14 cellular contexts compared by ENCODE assay signal in genomic region chr10:101002456-101002855, GRCh38. TPM values are rescaled to one million over a fixed set of nuclear protein-coding genes. Genes with fewer than 3 reads are reported as not detected.
DNase-seq lines count a peak whose midpoint lies in the region; ATAC-seq, FAIRE-seq and TF ChIP-seq lines count a peak whose summit lies in the region.
"Had no signal": no experiment of that assay in that cellular context is flagged by ENCODE, and none has a peak within 500 bp of the region (broad histone marks: within the 10 kb centered on the region; RNA-seq: fewer than 3 reads in every experiment).

No MANE protein-coding gene starts in this region.

- no peaks in the 10 kb centered on the region for H3K27me3 Mint-ChIP-seq in astrocyte (ENCODE audit: low read depth, unreplicated experiment)
- H3K27me3 Mint-ChIP-seq: activated CD8-positive, alpha-beta T cell treated with anti-CD3 and anti-CD28 coated beads for 36 hours had no signal

- H3K36me3 Mint-ChIP-seq in astrocyte (ENCODE audit: low read depth, unreplicated experiment) = peaks cover 3% of the 10 kb centered on the region

- H3K4me2 ChIP-seq in HCT116 (ENCODE audit: low read length) (no peak overlapping the region), astrocyte (ENCODE audit: low read length) (peak overlapping the region; percentile 93)

- POLR2A ChIA-PET in HCT116 (lab: Charles Lee) = no interaction called here

- TF ChIP-seq CTCF in HCT116 (IDR thresholded peaks at IDR 0.05 in 2 of 3, conservative IDR thresholded peaks at IDR 0.05 in 1 of 3; ENCODE audit: borderline replicate concordance in 1 of 3, insufficient read depth in 1 of 3, low read depth in 2 of 3, low read length in 2 of 3) (no peak), astrocyte (IDR thresholded peaks at IDR 0.05; ENCODE audit: insufficient read depth, low read depth, low read length) (no peak), lower lobe of right lung (IDR thresholded peaks at IDR 0.05) (no peak), stomach (IDR thresholded peaks at IDR 0.05) (no peak)

- H3K4me3 Mint-ChIP-seq in astrocyte (ENCODE audit: unreplicated experiment) = no peak overlapping the region
- H3K4me3 Mint-ChIP-seq: activated CD8-positive, alpha-beta T cell treated with anti-CD3 and anti-CD28 coated beads for 36 hours had no signal

- H3K9me2 ChIP-seq in HCT116 (ENCODE audit: insufficient read depth) = no peaks in the 10 kb centered on the region

- WGBS in stomach, 5 donors = 80 to 92% (median 82%) methylated on average over 5 to 11 of the region's 11 CpGs

- no peak for FAIRE-seq in astrocyte (lab: Jason Lieb, UNC)
- FAIRE-seq: GM19239, pancreas had no signal

- H3K4me1 Mint-ChIP-seq in astrocyte (ENCODE audit: low read depth, unreplicated experiment) = peaks cover 9% of the 10 kb centered on the region

- DNase-seq in HCT116 (ENCODE audit: low read depth, low spot score) (no peak), astrocyte (ENCODE audit: low read depth) (no peak), lower lobe of right lung (no peak), stomach (no peak), HUDEP-2 (lab: John Stamatoyannopoulos, UW; ENCODE audit: unreplicated experiment in 76 of 76) (no peak), germinal center (ENCODE audit: low spot score) (no peak)
- DNase-seq in NK-92 treated with Interleukin-12 subunit alpha and Interleukin-12 subunit beta, amount 100 ng/mL, for 24 hours (lab: John Stamatoyannopoulos, UW) = no peak
- DNase-seq: activated CD8-positive, alpha-beta T cell treated with anti-CD3 and anti-CD28 coated beads for 36 hours; NCI-H146; NCI-H226; trophoblast cell had no signal

- no TSS peak for BruUV-seq in HCT116 (replicated peaks; lab: Mats Ljungman, UMichigan)

- H3K79me2 ChIP-seq in HCT116 (ENCODE audit: insufficient read depth, low read length) (peaks cover 48% of the 10 kb centered on the region), astrocyte (ENCODE audit: insufficient read depth, low read length) (peaks cover 54% of the 10 kb centered on the region)

- H3K9ac ChIP-seq in HCT116 (ENCODE audit: low read length) (0 out of 2 replicates have a peak overlapping the region, but pooled peaks have one; percentile 13), astrocyte (ENCODE audit: low read length) (peak overlapping the region; percentile 94)

- ATAC-seq in HCT116 (no peak), lower lobe of right lung (no peak), HG03520 (IDR thresholded peaks at IDR 0.05; ENCODE audit: unreplicated experiment) (no peak)
- ATAC-seq: activated CD8-positive, alpha-beta T cell treated with anti-CD3 and anti-CD28 coated beads for 36 hours; pancreas had no signal

- H3K9me3 ChIP-seq in HCT116 (ENCODE audit: control insufficient read depth in 1 of 2, insufficient read depth in 1 of 2, low read depth in 1 of 2, low read length in 2 of 2) = no peaks in the 10 kb centered on the region
- H3K9me3 ChIP-seq in astrocyte (ENCODE audit: insufficient read depth, low read depth, low read length) = no peaks in the 10 kb centered on the region
- no peaks in the 10 kb centered on the region for H3K9me3 ChIP-seq in lower lobe of right lung
- H3K9me3 ChIP-seq in stomach = no peaks in the 10 kb centered on the region
- H3K9me3 ChIP-seq: pancreas had no signal

- H3K36me3 ChIP-seq in HCT116 (ENCODE audit: control insufficient read depth in 1 of 2, insufficient read depth in 2 of 2, low read length in 2 of 2) (peaks cover 12 to 15% of the 10 kb centered on the region in 2 experiments; a peak in 3 of 4 replicates), astrocyte (ENCODE audit: insufficient read depth, low read length) (peaks cover 10% of the 10 kb centered on the region), lower lobe of right lung (peaks cover 50% of the 10 kb centered on the region), stomach (peaks cover 35 to 52% (median 51%) of the 10 kb centered on the region in 4 donors)

- CTCF ChIA-PET in HCT116 (lab: Charles Lee) = interaction anchor here (1.3 to 8.3 kb wide), 3 partner anchors 7 to 28 kb away, joined by 3 to 118 read pairs (median 3); partner anchors contain the start of genes PDZD7 and SFXN3

- TF ChIP-seq RAD21 in HCT116 (IDR thresholded peaks at IDR 0.05; ENCODE audit: low read depth) = no peak

- intact Hi-C loops in HCT116 (cut with micrococcal nuclease) (no loop called here), lower lobe of right lung (cut with DNase I) (no loop called here), stomach (cut with DNase I; ENCODE audit: low total_unique reads) (no loop called here)

- H4K20me1 ChIP-seq in HCT116 (ENCODE audit: insufficient read depth) = no peaks in the 10 kb centered on the region
- H4K20me1 ChIP-seq in astrocyte (ENCODE audit: insufficient read depth, low read length) = peaks cover 62% of the 10 kb centered on the region

- H3K27ac Mint-ChIP-seq in astrocyte (ENCODE audit: unreplicated experiment) = no peak overlapping the region
- H3K27ac Mint-ChIP-seq: activated CD8-positive, alpha-beta T cell treated with anti-CD3 and anti-CD28 coated beads for 36 hours had no signal

- H3K4me1 ChIP-seq in HCT116 (ENCODE audit: control insufficient read depth in 1 of 2, insufficient read depth in 2 of 2, low read length in 2 of 2) (peaks cover 14 to 30% of the 10 kb centered on the region in 2 experiments; a peak in 3 of 4 replicates), astrocyte (ENCODE audit: insufficient read depth, low read length) (peaks cover 35% of the 10 kb centered on the region), lower lobe of right lung (peaks cover 61% of the 10 kb centered on the region), stomach (peaks cover 41 to 74% (median 60%) of the 10 kb centered on the region in 4 donors)

- H3K27ac ChIP-seq in HCT116 (ENCODE audit: low read depth, low read length) (peak overlapping the region; percentile 14; the same call in 1 of the 2 replicates), astrocyte (ENCODE audit: low read depth, low read length) (peak overlapping the region; percentile 92), lower lobe of right lung (peak overlapping the region; percentile 98), stomach (peak overlapping the region in 4 of 5 donors; percentile 97 to 100 (median 100))

- TF ChIP-seq EP300 in stomach (IDR thresholded peaks at IDR 0.05) = no peak

- no peaks in the 10 kb centered on the region for H3K27me3 ChIP-seq in HCT116 (ENCODE audit: insufficient read depth, low read length)
- H3K27me3 ChIP-seq in astrocyte (ENCODE audit: insufficient read depth, low read length) = no peaks in the 10 kb centered on the region
- no peaks in the 10 kb centered on the region for H3K27me3 ChIP-seq in lower lobe of right lung (ENCODE audit: low read depth)
- H3K27me3 ChIP-seq in stomach = no peaks in the 10 kb centered on the region
- H3K27me3 ChIP-seq: pancreas had no signal

- H2AFZ ChIP-seq in HCT116 (ENCODE audit: low read depth, low read length, poor library complexity, severe bottlenecking) = no peak overlapping the region
- no peak overlapping the region for H2AFZ ChIP-seq in astrocyte (ENCODE audit: low read depth, low read length)

- TF ChIP-seq POLR2A in HCT116 (IDR thresholded peaks at IDR 0.05; ENCODE audit: borderline replicate concordance, extremely low read depth, insufficient read depth, insufficient read length) (no peak), stomach (IDR thresholded peaks at IDR 0.05) (no peak)

- RAD21 ChIA-PET in HCT116 (lab: Charles Lee; ENCODE audit: low non-redundant PET in 1 of 2, low total read pairs in 2 of 2, uncharacterized antibody in 2 of 2, unreplicated experiment in 2 of 2) = no interaction called here

- peaks cover 4% of the 10 kb centered on the region for H3K9me3 Mint-ChIP-seq in astrocyte (ENCODE audit: unreplicated experiment)
- H3K9me3 Mint-ChIP-seq: activated CD8-positive, alpha-beta T cell treated with anti-CD3 and anti-CD28 coated beads for 36 hours had no signal

- no peak overlapping the region for H3K4me3 ChIP-seq in HCT116 (replicated peaks in 1 of 2; ENCODE audit: low read depth in 1 of 2, low read length in 2 of 2)
- H3K4me3 ChIP-seq in astrocyte (ENCODE audit: insufficient read depth, low read depth, low read length) = no peak overlapping the region
- no peak overlapping the region for H3K4me3 ChIP-seq in lower lobe of right lung
- no peak overlapping the region for H3K4me3 ChIP-seq in stomach

TF ChIP-seq in HCT116, 20 proteins besides CTCF, POLR2A, EP300 and RAD21:
- no peak for TF ChIP-seq ZFX (IDR thresholded peaks at IDR 0.05)
- TF ChIP-seq SIN3A (IDR thresholded peaks at IDR 0.05; ENCODE audit: low read depth) = no peak
- TF ChIP-seq ELF1 (IDR thresholded peaks at IDR 0.05; ENCODE audit: borderline replicate concordance, low read depth) = no peak

RNA-seq across cellular contexts. Expression of gene LZTS2, which starts 2.8 kb away (rescaled TPM):
- total RNA-seq in HCT116 (2021; ENCODE audit: unreplicated experiment) (93.0 TPM), astrocyte (69.9 and 73.9 TPM in 2 replicates), lower lobe of right lung (52.6 TPM), stomach (10 to 100 TPM; 41.2 to 70.7 (median 52.5) TPM)
- 75.6 and 78.8 TPM in 2 replicates for polyA plus RNA-seq in HCT116 (2012)
- polyA plus RNA-seq in stomach = 10 to 100 TPM; 34.7 to 58.2 (median 39.1) TPM

RNA-seq across cellular contexts. Expression of gene TWNK, which starts 15.1 kb away (rescaled TPM):
- total RNA-seq in HCT116 (2021; ENCODE audit: unreplicated experiment) (42.1 TPM), astrocyte (12.9 TPM in 2 replicates), lower lobe of right lung (5.8 TPM), stomach (10 to 100 TPM in 2 of 5 donors, 1 to 10 TPM in 2, not detected in 1; 4.2 to 30.8 (median 18.0) TPM)
- polyA plus RNA-seq in HCT116 (2012) = 39.7 and 42.4 TPM in 2 replicates
- polyA plus RNA-seq in stomach = 1 to 10 TPM; 2.3 to 4.8 (median 4.7) TPM

RNA-seq across cellular contexts. Expression of gene MRPL43, which starts 15.2 kb away (rescaled TPM):
- total RNA-seq in HCT116 (2021; ENCODE audit: unreplicated experiment) = 136 TPM
- polyA plus RNA-seq in HCT116 (2012) = 153 and 159 TPM in 2 replicates
- total RNA-seq in astrocyte = 61.3 and 75.1 TPM in 2 replicates
- 59.7 TPM for total RNA-seq in lower lobe of right lung
- total RNA-seq in stomach = 100 to 1,000 TPM in 1 of 5 donors, 10 to 100 TPM in 4; 29.9 to 243 (median 93.3) TPM
- 100 to 1,000 TPM in 1 of 3 donors, 10 to 100 TPM in 2; 91.2 to 131 (median 98.6) TPM for polyA plus RNA-seq in stomach

RNA-seq across cellular contexts. Expression of gene PDZD7, which starts 28.5 kb away (rescaled TPM):
- total RNA-seq in HCT116 (2021; ENCODE audit: unreplicated experiment) (6.1 TPM), astrocyte (2.2 and 4.5 TPM in 2 replicates), lower lobe of right lung (1.6 TPM), stomach (1 to 10 TPM in 1 of 5 donors, not detected in 4; 2.4 TPM)
- 4.8 and 6.1 TPM in 2 replicates for polyA plus RNA-seq in HCT116 (2012)
- polyA plus RNA-seq in stomach = under 1 TPM; 0.20 to 0.76 (median 0.75) TPM

RNA-seq across cellular contexts. Expression of gene SFXN3, which starts 28.6 kb away (rescaled TPM):
- total RNA-seq in HCT116 (2021; ENCODE audit: unreplicated experiment) (52.5 TPM), astrocyte (59.2 and 68.3 TPM in 2 replicates), lower lobe of right lung (57.8 TPM), stomach (10 to 100 TPM in 4 of 5 donors, 1 to 10 TPM in 1; 9.9 to 60.4 (median 37.9) TPM)
- polyA plus RNA-seq in HCT116 (2012) = 54.6 and 59.3 TPM in 2 replicates
- polyA plus RNA-seq in stomach = 10 to 100 TPM; 11.1 to 20.7 (median 20.5) TPM

Comparison
In these comparisons a context has a peak if more than half of its experiments do, and no peak if none do; other contexts are left out.
1. H3K27ac ChIP-seq: peak in every context shown above with its lines; median percentile 100 in stomach; 98 in lower lobe of right lung; 92 in astrocyte; 14 in HCT116.